ENCODE assay signal across 14 cellular contexts in the genomic region with DNA sequence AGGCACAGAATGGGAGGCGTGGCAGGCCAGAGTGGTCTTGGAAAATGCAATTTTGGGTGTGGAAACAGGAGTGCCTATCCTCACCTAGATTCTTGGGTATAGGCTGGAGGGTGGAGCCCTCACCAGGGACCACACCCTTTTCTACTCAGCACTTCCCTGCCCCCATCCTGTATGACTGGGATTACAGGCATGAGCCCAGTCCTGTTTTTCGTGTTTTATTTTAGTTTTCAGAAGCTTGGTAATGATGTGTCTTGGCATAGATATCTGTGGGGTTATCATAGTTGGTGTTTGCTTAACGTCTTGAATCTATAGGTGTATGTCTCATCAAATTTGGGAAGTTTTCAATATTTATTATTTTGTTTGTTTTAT.
DNase-seq lines count a peak whose midpoint lies in the region; ATAC-seq, FAIRE-seq and TF ChIP-seq lines count a peak whose summit lies in the region.
"Had no signal": no experiment of that assay in that cellular context is flagged by ENCODE, and none has a peak within 500 bp of the region (broad histone marks: within the 10 kb centered on the region; RNA-seq: fewer than 3 reads in every experiment).

No MANE protein-coding gene starts in this region.

- H2AK5ac ChIP-seq in H9 (ENCODE audit: insufficient read length, low read length): no peak overlapping the region

- H3T11ph ChIP-seq in H9 (ENCODE audit: low read length): no peak overlapping the region

- H3K4me3 Mint-ChIP-seq in H9: no peak overlapping the region
- H3K4me3 Mint-ChIP-seq: B cell; CD4-positive, alpha-beta T cell had no signal

- H3K9me1 ChIP-seq in keratinocyte (ENCODE audit: control insufficient read depth, extremely low read depth, insufficient read depth, low read length): no peaks in the 10 kb centered on the region

- H3K4me1 ChIP-seq in HCT116 (ENCODE audit: control insufficient read depth in 1 of 2, insufficient read depth in 2 of 2, low read length in 2 of 2) (peaks cover 0 to 34% of the 10 kb centered on the region in 2 experiments; a peak in 3 of 4 replicates), PC-3 (ENCODE audit: insufficient read depth, low read length) (peaks cover 88% of the 10 kb centered on the region), keratinocyte (ENCODE audit: control insufficient read depth, extremely low read depth, insufficient read depth, low read length) (peaks cover 16% of the 10 kb centered on the region), H9 (ENCODE audit: insufficient read depth, low read length) (no peaks in the 10 kb centered on the region)

- H3K23me2 ChIP-seq in H9 (ENCODE audit: insufficient read length, low read depth, low read length, poor library complexity, severe bottlenecking): no peaks in the 10 kb centered on the region

- peak; percentile 12 for DNase-seq in HCT116 (ENCODE audit: low read depth, low spot score)
- DNase-seq in PC-3: peak; percentile 96
- peak; percentile 62 for DNase-seq in bronchial epithelial cell (ENCODE audit: low read depth)
- no peak for DNase-seq in keratinocyte (ENCODE audit: low read depth, low spot score)
- DNase-seq in NOMO-1 treated with dmso at 0.1 percent for 144 hours (lab: John Stamatoyannopoulos, UW; ENCODE audit: unreplicated experiment): no peak
- DNase-seq in H9: no peak
- no peak for DNase-seq in GM19239 (ENCODE audit: insufficient read length, low spot score)
- DNase-seq: C1 segment of cervical spinal cord; CD4-positive, alpha-beta T cell; DMS79 had no signal

- intact Hi-C loops in HCT116 (cut with micrococcal nuclease) (no loop called here), PC-3 (cut with micrococcal nuclease) (loop anchor here (5.0 kb wide), 1 partner anchor 90 kb away; no protein-coding TSS in a partner anchor)

- CTCF ChIA-PET in HCT116 (lab: Charles Lee): no interaction called here
- CTCF ChIA-PET in PC-3 (lab: Charles Lee): no interaction called here

- no peaks in the 10 kb centered on the region for H3K27me3 Mint-ChIP-seq in H9 (ENCODE audit: low read depth)
- H3K27me3 Mint-ChIP-seq: B cell; CD4-positive, alpha-beta T cell had no signal

- ATAC-seq in HCT116 (no peak; the same call in 1 of the 2 replicates), PC-3 (peak; percentile 31)
- ATAC-seq: GM12878 had no signal

- H3K14ac ChIP-seq in H9 (ENCODE audit: insufficient read depth, low read length): no peak overlapping the region

- peak overlapping the region; percentile 46 for H3K4me2 ChIP-seq in HCT116 (ENCODE audit: low read length)
- H3K4me2 ChIP-seq in PC-3 (ENCODE audit: low read length): peak overlapping the region; percentile 41
- H3K4me2 ChIP-seq in keratinocyte (ENCODE audit: control insufficient read depth, extremely low read depth, insufficient read depth, low read depth, low read length): no peak overlapping the region
- H3K4me2 ChIP-seq in H9 (ENCODE audit: insufficient read depth, insufficient read length, low read length): no peak overlapping the region

- no peak overlapping the region for H3K4ac ChIP-seq in H9 (ENCODE audit: low read depth, low read length)

- H3K9me3 ChIP-seq in HCT116 (ENCODE audit: control insufficient read depth in 1 of 2, insufficient read depth in 1 of 2, low read depth in 1 of 2, low read length in 2 of 2): no peaks in the 10 kb centered on the region
- H3K9me3 ChIP-seq in PC-3 (ENCODE audit: low read length): no peaks in the 10 kb centered on the region
- no peaks in the 10 kb centered on the region for H3K9me3 ChIP-seq in keratinocyte (ENCODE audit: control insufficient read depth, low read depth, low read length)
- no peaks in the 10 kb centered on the region for H3K9me3 ChIP-seq in H9 (ENCODE audit: control insufficient read depth, low read depth, low read length)

- H3K79me2 ChIP-seq in HCT116 (ENCODE audit: insufficient read depth, low read length): no peaks in the 10 kb centered on the region
- no peaks in the 10 kb centered on the region for H3K79me2 ChIP-seq in PC-3 (ENCODE audit: low read length)
- H3K79me2 ChIP-seq in keratinocyte (ENCODE audit: control insufficient read depth, insufficient read depth, low read length): no peaks in the 10 kb centered on the region
- H3K79me2 ChIP-seq in H9 (ENCODE audit: insufficient read depth, low read length): no peaks in the 10 kb centered on the region

- H3K4me1 Mint-ChIP-seq in H9: no peaks in the 10 kb centered on the region; a peak in 1 of 4 replicates

- no peaks in the 10 kb centered on the region; a peak in 1 of 5 replicates for H3K9me3 Mint-ChIP-seq in H9
- H3K9me3 Mint-ChIP-seq: CD4-positive, alpha-beta T cell had no signal

- no peak overlapping the region for H2BK5ac ChIP-seq in H9 (ENCODE audit: insufficient read length, low read length)

- RAD21 ChIA-PET in HCT116 (lab: Charles Lee; ENCODE audit: low non-redundant PET in 1 of 2, low total read pairs in 2 of 2, uncharacterized antibody in 2 of 2, unreplicated experiment in 2 of 2): no interaction called here

- no peak overlapping the region for H2BK20ac ChIP-seq in H9 (ENCODE audit: low read depth, low read length, poor library complexity, severe bottlenecking)

- H3K56ac ChIP-seq in H9 (ENCODE audit: insufficient read length, low read depth, low read length): no peak overlapping the region

- no peak overlapping the region for H3K18ac ChIP-seq in H9 (ENCODE audit: insufficient read length, low read depth, low read length)

- no CpG with 5 or more reads among the region's 3 CpGs for WGBS in H9 (ENCODE audit: extremely low coverage, insufficient read length, low lambda C conversion rate)

- no TSS peak for BruUV-seq in HCT116 (replicated peaks; lab: Mats Ljungman, UMichigan)
- no TSS peak for BruUV-seq in PC-3 (replicated peaks; lab: Mats Ljungman, UMichigan)

- FAIRE-seq in bronchial epithelial cell (lab: Jason Lieb, UNC) (no peak), keratinocyte (lab: Jason Lieb, UNC) (no peak), GM19239 (lab: Jason Lieb, UNC) (no peak)
- FAIRE-seq: A204.1, GM12878 had no signal

- H3K9ac ChIP-seq in HCT116 (ENCODE audit: low read length) (no peak overlapping the region), PC-3 (ENCODE audit: low read length) (peak overlapping the region; percentile 30; the same call in 1 of the 2 replicates), keratinocyte (ENCODE audit: control insufficient read depth, extremely low read depth, insufficient read depth, low read length) (peak overlapping the region; percentile 6), H9 (ENCODE audit: extremely low read depth, insufficient read length, low read length) (no peak overlapping the region)

- H3K27ac Mint-ChIP-seq in H9: no peak overlapping the region
- H3K27ac Mint-ChIP-seq: B cell; CD4-positive, alpha-beta T cell had no signal

- no peak overlapping the region for H2AFZ ChIP-seq in HCT116 (ENCODE audit: low read depth, low read length, poor library complexity, severe bottlenecking)
- H2AFZ ChIP-seq in PC-3 (ENCODE audit: low read length): 0 out of 2 replicates have a peak overlapping the region, but pooled peaks have one; percentile 25
- H2AFZ ChIP-seq in keratinocyte (ENCODE audit: control insufficient read depth, low read length): no peak overlapping the region
- H2AFZ ChIP-seq in H9 (ENCODE audit: low read length): no peak overlapping the region

- POLR2A ChIA-PET in HCT116 (lab: Charles Lee): no interaction called here
- POLR2A ChIA-PET in PC-3 (lab: Charles Lee; ENCODE audit: unreplicated experiment): no interaction called here

- H2BK12ac ChIP-seq in H9 (ENCODE audit: insufficient read length, low read depth, low read length): no peak overlapping the region

- no peak for TF ChIP-seq RAD21 in HCT116 (IDR thresholded peaks at IDR 0.05; ENCODE audit: low read depth)

- no peak for TF ChIP-seq CTCF in HCT116 (IDR thresholded peaks at IDR 0.05 in 2 of 3, conservative IDR thresholded peaks at IDR 0.05 in 1 of 3; ENCODE audit: borderline replicate concordance in 1 of 3, insufficient read depth in 1 of 3, low read depth in 2 of 3, low read length in 2 of 3)
- TF ChIP-seq CTCF in PC-3 (conservative IDR thresholded peaks at IDR 0.05; ENCODE audit: low read depth, low read length): no peak
- no peak for TF ChIP-seq CTCF in bronchial epithelial cell (IDR thresholded peaks at IDR 0.05; ENCODE audit: insufficient read depth, low read length, severe bottlenecking)
- TF ChIP-seq CTCF in keratinocyte (optimal IDR thresholded peaks at IDR 0.05 in 1 of 3, IDR thresholded peaks at IDR 0.05 in 1 of 3, conservative IDR thresholded peaks at IDR 0.05 in 1 of 3; ENCODE audit: extremely low read depth in 1 of 3, insufficient read depth in 2 of 3, low read length in 3 of 3): no peak
- no peak for TF ChIP-seq CTCF in H9 (conservative IDR thresholded peaks at IDR 0.05)

- H4K20me1 ChIP-seq in HCT116 (ENCODE audit: insufficient read depth) (no peaks in the 10 kb centered on the region), PC-3 (ENCODE audit: low read length) (no peaks in the 10 kb centered on the region), keratinocyte (ENCODE audit: control insufficient read depth, extremely low read depth, insufficient read depth, low read length) (no peaks in the 10 kb centered on the region), H9 (ENCODE audit: control insufficient read depth, insufficient read depth, insufficient read length) (no peaks in the 10 kb centered on the region)

- H3K9me2 ChIP-seq in HCT116 (ENCODE audit: insufficient read depth): no peaks in the 10 kb centered on the region; the same call in 1 of the 2 replicates
- no peaks in the 10 kb centered on the region for H3K9me2 ChIP-seq in PC-3 (replicated peaks; ENCODE audit: low read length)

- H3K36me3 Mint-ChIP-seq in H9 (ENCODE audit: insufficient read depth in 1 of 3, low read depth in 3 of 3): no peaks in the 10 kb centered on the region

- H2BK15ac ChIP-seq in H9 (ENCODE audit: low read depth, low read length): no peak overlapping the region

- no peak for TF ChIP-seq POLR2A in HCT116 (IDR thresholded peaks at IDR 0.05; ENCODE audit: borderline replicate concordance, extremely low read depth, insufficient read depth, insufficient read length)

- H3K23ac ChIP-seq in H9 (ENCODE audit: insufficient read length, low read depth, low read length): no peak overlapping the region

- H3K79me1 ChIP-seq in H9 (ENCODE audit: insufficient read depth, low read depth, low read length, poor library complexity, severe bottlenecking): no peaks in the 10 kb centered on the region

- no peaks in the 10 kb centered on the region for H3K27me3 ChIP-seq in HCT116 (ENCODE audit: insufficient read depth, low read length)
- H3K27me3 ChIP-seq in PC-3 (ENCODE audit: low read length): no peaks in the 10 kb centered on the region
- H3K27me3 ChIP-seq in bronchial epithelial cell (ENCODE audit: control insufficient read depth, insufficient read depth, low read length): no peaks in the 10 kb centered on the region
- H3K27me3 ChIP-seq in keratinocyte (ENCODE audit: control insufficient read depth, extremely low read depth, insufficient read depth, low read length): no peaks in the 10 kb centered on the region
- H3K27me3 ChIP-seq in H9 (ENCODE audit: insufficient read depth, low read length): no peaks in the 10 kb centered on the region

- H3K4me3 ChIP-seq in HCT116 (replicated peaks in 1 of 2; ENCODE audit: low read depth in 1 of 2, low read length in 2 of 2) (no peak overlapping the region), PC-3 (ENCODE audit: low read length) (no peak overlapping the region), bronchial epithelial cell (ENCODE audit: low read depth, low read length) (no peak overlapping the region), keratinocyte (ENCODE audit: control insufficient read depth in 2 of 3, extremely low read depth in 1 of 3, insufficient read depth in 2 of 3, low read depth in 1 of 3, low read length in 3 of 3) (no peak overlapping the region)
- H3K4me3 ChIP-seq: GM12878 had no signal

- H3K36me3 ChIP-seq in HCT116 (ENCODE audit: control insufficient read depth in 1 of 2, insufficient read depth in 2 of 2, low read length in 2 of 2) (no peaks in the 10 kb centered on the region), PC-3 (ENCODE audit: low read depth, low read length) (no peaks in the 10 kb centered on the region), bronchial epithelial cell (ENCODE audit: control insufficient read depth, insufficient read depth, low read length) (no peaks in the 10 kb centered on the region), keratinocyte (ENCODE audit: control insufficient read depth in 2 of 2, extremely low read depth in 1 of 2, insufficient read depth in 2 of 2, low read length in 2 of 2) (no peaks in the 10 kb centered on the region)

- dilution Hi-C loops in keratinocyte (cut with MboI; ENCODE audit: extremely low pct_ligation_motif_present, low sequenced_read_pairs): no loop called here

- no peak overlapping the region for H2BK120ac ChIP-seq in H9 (ENCODE audit: low read depth, low read length, poor library complexity, severe bottlenecking)

- no peaks in the 10 kb centered on the region for H3F3A ChIP-seq in PC-3 (ENCODE audit: low read length, unreplicated experiment)

- no peak overlapping the region for H4K5ac ChIP-seq in H9 (ENCODE audit: insufficient read length, low read depth, low read length)

- no peak overlapping the region for H4K91ac ChIP-seq in H9 (ENCODE audit: insufficient read length, low read depth, low read length)

- no peak overlapping the region for H4K8ac ChIP-seq in H9 (replicated peaks; ENCODE audit: insufficient read length, low read depth, low read length)

- H3K27ac ChIP-seq in HCT116 (ENCODE audit: low read depth, low read length) (no peak overlapping the region), PC-3 (ENCODE audit: low read length) (peak overlapping the region; percentile 64), keratinocyte (ENCODE audit: control insufficient read depth, insufficient read depth, low read length) (peak overlapping the region; percentile 24), H9 (ENCODE audit: insufficient read length, low read depth, low read length) (no peak overlapping the region)
- H3K27ac ChIP-seq: HL-60 had no signal

Comparison
In these comparisons a context has a peak if more than half of its experiments do, and no peak if none do; other contexts are left out.
1. DNase-seq: peak in HCT116 (single experiment), PC-3 (single experiment) and bronchial epithelial cell (single experiment); none in keratinocyte (single experiment), NOMO-1 treated with dmso at 0.1 percent for 144 hours (single experiment), H9 (single experiment) and GM19239 (single experiment).
2. H3K27ac ChIP-seq: peak in PC-3 (single experiment) and keratinocyte (single experiment); none in HCT116 (single experiment) and H9 (single experiment).
3. H3K4me2 ChIP-seq: peak in HCT116 (single experiment) and PC-3 (single experiment); none in keratinocyte (single experiment) and H9 (single experiment).
4. H3K9ac ChIP-seq: peak in PC-3 (single experiment) and keratinocyte (single experiment); none in HCT116 (single experiment) and H9 (single experiment).